In genomic region chr4:2367626-2368025, GRCh38 we compare ENCODE assay signal across 22 cellular contexts. TPM values are rescaled to one million over a fixed set of nuclear protein-coding genes. Genes with fewer than 3 reads are reported as not detected.
DNase-seq lines count a peak whose midpoint lies in the region; ATAC-seq and TF ChIP-seq lines count a peak whose summit lies in the region.
"Had no signal": no experiment of that assay in that cellular context is flagged by ENCODE, and none has a peak within 500 bp of the region (broad histone marks: within the 10 kb centered on the region; RNA-seq: fewer than 3 reads in every experiment).

No MANE protein-coding gene starts in this region.

- H3K36me3 ChIP-seq in WERI-Rb-1 (no peaks in the 10 kb centered on the region), neuronal stem cell (replicated peaks in 1 of 2; ENCODE audit: control insufficient read depth in 2 of 2, insufficient read depth in 2 of 2, low read length in 2 of 2) (no peaks in the 10 kb centered on the region), aorta (ENCODE audit: control insufficient read depth in 1 of 2, insufficient read depth in 2 of 2, low read length in 1 of 2) (no peaks in the 10 kb centered on the region)
- H3K36me3 ChIP-seq: BLaER1, SJCRH30 had no signal

- H2BK120ac ChIP-seq in neuronal stem cell (ENCODE audit: low read depth, low read length): no peak overlapping the region

- ATAC-seq in aorta (ENCODE audit: low FRiP score): no peak
- ATAC-seq in GM18909 (IDR thresholded peaks at IDR 0.05; ENCODE audit: poor library complexity, unreplicated experiment): no peak
- no peak for ATAC-seq in left colon
- ATAC-seq: GM12878, Panc1 had no signal

- H3K4me3 ChIP-seq in WERI-Rb-1 (ENCODE audit: low read depth, low read length) (no peak overlapping the region), neuronal stem cell (ENCODE audit: low read length in 2 of 2) (no peak overlapping the region), aorta (ENCODE audit: low read length in 2 of 2) (no peak overlapping the region)
- H3K4me3 ChIP-seq: BLaER1, GM12878, SJCRH30 had no signal

- H3K4me1 ChIP-seq in neuronal stem cell (ENCODE audit: control insufficient read depth in 2 of 2, insufficient read depth in 1 of 2, low read depth in 1 of 2, low read length in 2 of 2) (no peaks in the 10 kb centered on the region), aorta (ENCODE audit: control insufficient read depth in 1 of 2, insufficient read depth in 2 of 2, low read length in 2 of 2) (no peaks in the 10 kb centered on the region)

- H4K91ac ChIP-seq in neuronal stem cell (ENCODE audit: low read depth, low read length, poor library complexity): no peak overlapping the region

- H2BK5ac ChIP-seq in neuronal stem cell (ENCODE audit: low read length): no peak overlapping the region

- intact Hi-C loops in aorta (cut with DNase I): no loop called here
- intact Hi-C loops in left colon (cut with DNase I, micrococcal nuclease): no loop called here

- no peak overlapping the region for H3K4ac ChIP-seq in neuronal stem cell (ENCODE audit: low read length)

- H3K27ac ChIP-seq in WERI-Rb-1: no peak overlapping the region
- peak overlapping the region; percentile 92 for H3K27ac ChIP-seq in caudate nucleus (ENCODE audit: low read depth, low read length)
- H3K27ac ChIP-seq in neuronal stem cell (replicated peaks; ENCODE audit: low read length): no peak overlapping the region
- H3K27ac ChIP-seq in aorta (ENCODE audit: low read depth in 1 of 2, low read length in 2 of 2): no peak overlapping the region
- H3K27ac ChIP-seq: BLaER1, SJCRH30 had no signal

- H3K4me2 ChIP-seq in neuronal stem cell (ENCODE audit: insufficient read depth, low read length, poor library complexity, severe bottlenecking): no peak overlapping the region
- H3K4me2 ChIP-seq: BLaER1 had no signal

- H3K14ac ChIP-seq in neuronal stem cell (ENCODE audit: low read length): peak overlapping the region; percentile 8

- H2BK15ac ChIP-seq in neuronal stem cell (ENCODE audit: low read length): peak overlapping the region; percentile 49

- H3K23ac ChIP-seq in neuronal stem cell (ENCODE audit: low read depth, low read length, poor library complexity): no peak overlapping the region

- H3K9me3 ChIP-seq in WERI-Rb-1 (ENCODE audit: severe bottlenecking) (peaks cover 9% of the 10 kb centered on the region), neuronal stem cell (replicated peaks in 1 of 2; ENCODE audit: control insufficient read depth in 2 of 2, insufficient read depth in 1 of 2, low read depth in 1 of 2, low read length in 2 of 2) (peaks cover 2 to 3% of the 10 kb centered on the region in 2 donors), aorta (ENCODE audit: control insufficient read depth, low read length) (peaks cover 2% of the 10 kb centered on the region)
- H3K9me3 ChIP-seq: Caco-2, SJCRH30 had no signal

- no peaks in the 10 kb centered on the region for H3K79me1 ChIP-seq in neuronal stem cell (ENCODE audit: low read depth, low read length)

- H3K18ac ChIP-seq in neuronal stem cell (ENCODE audit: low read length): peak overlapping the region; percentile 57

- no peaks in the 10 kb centered on the region for H3K27me3 ChIP-seq in WERI-Rb-1 (ENCODE audit: insufficient read depth, low read depth, severe bottlenecking)
- H3K27me3 ChIP-seq in neuronal stem cell (ENCODE audit: control insufficient read depth in 3 of 3, insufficient read depth in 3 of 3, low read depth in 1 of 3, low read length in 3 of 3): peaks cover 0 to 12% (median 0%) of the 10 kb centered on the region in 3 experiments
- H3K27me3 ChIP-seq in aorta (ENCODE audit: control insufficient read depth in 1 of 2, insufficient read depth in 2 of 2, low read length in 1 of 2): no peaks in the 10 kb centered on the region
- H3K27me3 ChIP-seq: BLaER1, SJCRH30 had no signal

- WGBS in neuronal stem cell (ENCODE audit: extremely low coverage in 2 of 2, insufficient read length in 2 of 2, insufficient replicate concordance in 1 of 2), 2 donors: no CpG with 5 or more reads among the region's 7 CpGs
- WGBS in aorta, 2 donors: 87% methylated on average over 7 of the region's 7 CpGs

- H2AFZ ChIP-seq in neuronal stem cell (ENCODE audit: low read length): no peak overlapping the region

- H4K8ac ChIP-seq in neuronal stem cell (ENCODE audit: low read depth, low read length): no peak overlapping the region

- peak; percentile 2 for DNase-seq in WERI-Rb-1
- DNase-seq in caudate nucleus (lab: John Stamatoyannopoulos, UW): peak in 1 of 61 donors; percentile 21
- DNase-seq in neuronal stem cell (ENCODE audit: low spot score): no peak
- DNase-seq in aorta: peak; percentile 32 to 42
- no peak for DNase-seq in left colon
- DNase-seq in A172 (ENCODE audit: low spot score): no peak
- DNase-seq: ACHN; Caco-2; CD4-positive, alpha-beta T cell; DMS 273 treated with DMSO at 0.1 percent for 48 hours; HFFc6; KG1; NCI-H2029 treated with DMSO at 0.1 percent for 48 hours; NCI-H345; NCI-H774; NK-92 treated with Interleukin-12 subunit alpha and Interleukin-12 subunit beta, amount 100 ng/mL, for 24 hours; SJCRH30 had no signal

- no peak overlapping the region for H3K9ac ChIP-seq in neuronal stem cell (ENCODE audit: low read depth, low read length, poor library complexity)
- H3K9ac ChIP-seq: BLaER1 had no signal

- H2AK5ac ChIP-seq in neuronal stem cell (ENCODE audit: low read depth, low read length): no peak overlapping the region

- H2BK12ac ChIP-seq in neuronal stem cell (ENCODE audit: low read length): no peak overlapping the region

- TF ChIP-seq CTCF in WERI-Rb-1 (IDR thresholded peaks at IDR 0.05; ENCODE audit: low read depth, low read length): no peak

RNA-seq across cellular contexts. Expression of gene ZFYVE28, which starts 50.8 kb away (rescaled TPM):
- 0.15 TPM for polyA plus RNA-seq in neuronal stem cell (2013, experiment 1 of 2)
- 0.12 TPM for polyA plus RNA-seq in neuronal stem cell (2013, experiment 2 of 2)
- 10 to 100 TPM; 10.8 to 25.9 TPM for total RNA-seq in aorta
- 10 to 100 TPM in 1 of 2 donors, 1 to 10 TPM in 1; 7.0 to 14.3 TPM for polyA plus RNA-seq in aorta
- total RNA-seq in left colon: 10 to 100 TPM; 31.9 to 48.7 TPM
- 0.89 and 3.4 TPM in 2 replicates for total RNA-seq in A172 (2014; rRNA removed; shearing (Covaris generic))
- total RNA-seq: SJCRH30 had no signal

RNA-seq across cellular contexts. Expression of gene CFAP99, which starts 51.1 kb away (rescaled TPM):
- polyA plus RNA-seq in neuronal stem cell (2013, experiment 1 of 2): not detected
- not detected for polyA plus RNA-seq in neuronal stem cell (2013, experiment 2 of 2)
- total RNA-seq in aorta (under 1 TPM in 1 of 2 donors, not detected in 1; 0.13 TPM), left colon (under 1 TPM; 0.46 to 0.73 TPM)
- polyA plus RNA-seq in aorta: not detected
- total RNA-seq in A172 (2014; rRNA removed; shearing (Covaris generic)): not detected in 2 replicates
- total RNA-seq: Caco-2, GM12878, H7, HFFc6, SJCRH30 had no signal
- polyA plus RNA-seq: GM12878 had no signal

Comparison
In these comparisons a context has a peak if more than half of its experiments do, and no peak if none do; other contexts are left out.
1. DNase-seq: peak in WERI-Rb-1 (single experiment) and aorta (2 of 2); none in neuronal stem cell (single experiment), left colon (0 of 2) and A172 (single experiment).